Comparison of ENCODE assay signal across 10 cellular contexts in the genomic region with DNA sequence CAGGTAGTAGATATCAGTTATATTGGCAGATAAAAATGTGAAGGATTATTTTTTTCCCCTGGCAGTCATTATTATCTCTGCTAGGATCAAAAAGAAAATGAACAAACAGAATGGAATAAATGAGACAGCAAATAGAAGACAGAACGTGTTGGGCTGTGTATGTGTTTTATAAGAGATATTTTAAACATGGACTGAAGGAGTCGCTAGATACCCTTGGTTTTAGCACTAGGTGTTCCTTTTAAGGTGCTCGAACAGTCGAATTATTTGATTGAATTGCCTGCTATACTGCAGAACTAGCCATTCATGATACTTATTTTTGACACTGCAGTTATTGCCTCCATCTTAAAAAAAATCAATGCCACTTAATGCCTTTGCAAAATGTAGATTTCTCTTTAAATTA. TPM values are rescaled to one million over a fixed set of nuclear protein-coding genes. Genes with fewer than 3 reads are reported as not detected.
DNase-seq lines count a peak whose midpoint lies in the region; ATAC-seq, FAIRE-seq and TF ChIP-seq lines count a peak whose summit lies in the region.
"Had no signal": no experiment of that assay in that cellular context is flagged by ENCODE, and none has a peak within 500 bp of the region (broad histone marks: within the 10 kb centered on the region; RNA-seq: fewer than 3 reads in every experiment).

No MANE protein-coding gene starts in this region.

- no peak for ATAC-seq in HG02973 (IDR thresholded peaks at IDR 0.05; ENCODE audit: unreplicated experiment)
- ATAC-seq in GM19455 (IDR thresholded peaks at IDR 0.05; ENCODE audit: unreplicated experiment): no peak
- ATAC-seq: stimulated activated effector memory CD8-positive, alpha-beta T cell treated with anti-CD3 and anti-CD28 coated beads, Interleukin-12 subunit alpha, Interleukin-12 subunit beta, amount 100 ng/mL, for 72 hours had no signal

- peak; percentile 79 to 86 for TF ChIP-seq RAD21 in H1 (IDR thresholded peaks at IDR 0.05 in 1 of 2, conservative IDR thresholded peaks at IDR 0.05 in 1 of 2; ENCODE audit: low read depth in 2 of 2, low read length in 2 of 2)

- H3K9me3 ChIP-seq in H1 (ENCODE audit: insufficient read depth in 2 of 2, low read depth in 1 of 2, low read length in 1 of 2) (no peaks in the 10 kb centered on the region), small intestine (ENCODE audit: control insufficient read depth, low read depth) (no peaks in the 10 kb centered on the region)

- no peak overlapping the region for H3K4me2 ChIP-seq in H1 (ENCODE audit: insufficient read depth in 1 of 2, low read depth in 2 of 2, low read length in 2 of 2)

- H2AK5ac ChIP-seq in H1 (ENCODE audit: low read depth, low read length): no peak overlapping the region

- no peaks in the 10 kb centered on the region for H3K79me2 ChIP-seq in H1 (ENCODE audit: control insufficient read depth in 1 of 2, insufficient read depth in 2 of 2, low read length in 2 of 2)

- TF ChIP-seq EP300 in H1 (IDR thresholded peaks at IDR 0.05; ENCODE audit: borderline replicate concordance in 1 of 2, low read depth in 2 of 2, low read length in 2 of 2): no peak

- H3K4me3 ChIP-seq in AG10803 (ENCODE audit: low read length) (no peak overlapping the region), H1 (ENCODE audit: extremely low read depth in 1 of 4, insufficient read depth in 2 of 4, low read depth in 3 of 4, low read length in 4 of 4) (no peak overlapping the region), small intestine (ENCODE audit: low read depth in 1 of 2, low read length in 2 of 2) (no peak overlapping the region)

- H2BK20ac ChIP-seq in H1 (ENCODE audit: low read length): no peak overlapping the region

- peaks cover 0 to 3% of the 10 kb centered on the region in 2 experiments for H4K20me1 ChIP-seq in H1 (replicated peaks in 1 of 2; ENCODE audit: control insufficient read depth in 1 of 2, insufficient read depth in 2 of 2, low read length in 2 of 2)

- peaks cover 45% of the 10 kb centered on the region for H3K4me1 Mint-ChIP-seq in HFFc6 (ENCODE audit: low read depth)
- H3K4me1 Mint-ChIP-seq: stimulated activated effector memory CD8-positive, alpha-beta T cell treated with anti-CD3 and anti-CD28 coated beads, Interleukin-12 subunit alpha, Interleukin-12 subunit beta, amount 100 ng/mL, for 72 hours had no signal

- H3K36me3 Mint-ChIP-seq in HFFc6 (ENCODE audit: low read depth): peaks cover 35% of the 10 kb centered on the region
- H3K36me3 Mint-ChIP-seq: stimulated activated effector memory CD8-positive, alpha-beta T cell treated with anti-CD3 and anti-CD28 coated beads, Interleukin-12 subunit alpha, Interleukin-12 subunit beta, amount 100 ng/mL, for 72 hours had no signal

- no peak overlapping the region for H2BK120ac ChIP-seq in H1 (replicated peaks; ENCODE audit: low read depth, low read length)

- no peak overlapping the region for H3K56ac ChIP-seq in H1 (replicated peaks; ENCODE audit: insufficient read length, low read depth, low read length)

- H3K79me1 ChIP-seq in H1 (ENCODE audit: low read depth, low read length): no peaks in the 10 kb centered on the region; the same call in 1 of the 2 replicates

- TF ChIP-seq CTCF in AG10803 (conservative IDR thresholded peaks at IDR 0.05; ENCODE audit: low read length) (peak; percentile 23), HFFc6 (IDR thresholded peaks at IDR 0.05) (peak; percentile 35; the same call in 1 of the 2 replicates), H1 (IDR thresholded peaks at IDR 0.05; ENCODE audit: control extremely low read depth in 1 of 3, insufficient read depth in 1 of 3, low read depth in 1 of 3, low read length in 3 of 3) (peak in 2 of 3 experiments; percentile 36 to 59; a peak in 2 of 4 replicates)

- H3K9ac ChIP-seq in H1 (replicated peaks in 1 of 4; ENCODE audit: extremely low read depth in 1 of 4, low read depth in 3 of 4, low read length in 3 of 4): no peak overlapping the region

- no peak overlapping the region for H2BK12ac ChIP-seq in H1 (ENCODE audit: low read depth, low read length)

- CTCF ChIA-PET in H1 (lab: Charles Lee; ENCODE audit: partially characterized antibody): interaction anchor here (0.6 to 0.7 kb wide), 2 partner anchors 41 to 467 kb away, joined by 3 read pairs; no protein-coding TSS in a partner anchor

- no peak overlapping the region for H3K27ac ChIP-seq in H1 (ENCODE audit: low read depth, low read length)
- no peak overlapping the region for H3K27ac ChIP-seq in small intestine (ENCODE audit: low read depth in 1 of 2, low read length in 1 of 2)

- H3K36me3 ChIP-seq in H1 (ENCODE audit: control insufficient read depth in 2 of 4, insufficient read depth in 4 of 4, low read length in 3 of 4) (no peaks in the 10 kb centered on the region), small intestine (ENCODE audit: control insufficient read depth in 2 of 2, insufficient read depth in 2 of 2, low read length in 2 of 2) (no peaks in the 10 kb centered on the region)

- H3K18ac ChIP-seq in H1 (ENCODE audit: extremely low read depth, low read length): no peak overlapping the region

- H3K23me2 ChIP-seq in H1 (ENCODE audit: low read depth, low read length): peaks cover 33% of the 10 kb centered on the region

- no peak overlapping the region for H3K4me3 Mint-ChIP-seq in HFFc6
- H3K4me3 Mint-ChIP-seq: stimulated activated effector memory CD8-positive, alpha-beta T cell treated with anti-CD3 and anti-CD28 coated beads, Interleukin-12 subunit alpha, Interleukin-12 subunit beta, amount 100 ng/mL, for 72 hours had no signal

- 16% methylated on average over 4 of the region's 4 CpGs; no CpG with 5 or more reads in 1 of the 2 experiments for WGBS in H1 (ENCODE audit: extremely low coverage in 1 of 2, insufficient coverage in 1 of 2, insufficient read length in 1 of 2, insufficient replicate concordance in 2 of 2, low coverage in 1 of 2, low lambda C conversion rate in 2 of 2, missing lambda C conversion rate in 1 of 2), 2 experiments
- WGBS in small intestine, 3 donors: 11 to 18% (median 14%) methylated on average over 4 of the region's 4 CpGs

- POLR2A ChIA-PET in H1 (lab: Charles Lee; ENCODE audit: partially characterized antibody): no interaction called here

- no peak overlapping the region for H4K91ac ChIP-seq in H1 (replicated peaks; ENCODE audit: insufficient read length, low read length)

- TF ChIP-seq POLR2A in H1 (IDR thresholded peaks at IDR 0.05; ENCODE audit: control extremely low read depth in 1 of 2, low read depth in 2 of 2, low read length in 2 of 2): no peak

- H2BK15ac ChIP-seq in H1 (ENCODE audit: low read length): no peak overlapping the region

- FAIRE-seq in H1 (lab: Jason Lieb, UNC): peak; percentile 50
- FAIRE-seq in small intestine (lab: Jason Lieb, UNC): no peak

- H3K27ac Mint-ChIP-seq in HFFc6: no peak overlapping the region
- H3K27ac Mint-ChIP-seq: stimulated activated effector memory CD8-positive, alpha-beta T cell treated with anti-CD3 and anti-CD28 coated beads, Interleukin-12 subunit alpha, Interleukin-12 subunit beta, amount 100 ng/mL, for 72 hours had no signal

- no peak overlapping the region for H2BK5ac ChIP-seq in H1 (ENCODE audit: low read depth, low read length)

- H4K5ac ChIP-seq in H1 (ENCODE audit: insufficient read length, low read depth, low read length): no peak overlapping the region

- peak; percentile 12 for DNase-seq in AG10803 (ENCODE audit: low read depth)
- no peak for DNase-seq in HFFc6
- DNase-seq in NCI-H774 (lab: John Stamatoyannopoulos, UW): peak; percentile 10
- DNase-seq in H1 (ENCODE audit: low read depth in 1 of 2, low spot score in 2 of 2): no peak
- no peak for DNase-seq in small intestine
- DNase-seq in GM03348 (ENCODE audit: low spot score): no peak
- DNase-seq: cortex of kidney had no signal

- H3K14ac ChIP-seq in H1 (ENCODE audit: insufficient read length): no peak overlapping the region

- H3K4me1 ChIP-seq in H1 (replicated peaks in 1 of 4; ENCODE audit: control insufficient read depth in 3 of 4, insufficient read depth in 4 of 4, low read length in 3 of 4) (peaks cover 4 to 26% (median 11%) of the 10 kb centered on the region in 4 experiments; a peak in 6 of 7 replicates), small intestine (ENCODE audit: control insufficient read depth in 2 of 2, insufficient read depth in 1 of 2, low read depth in 1 of 2, low read length in 1 of 2) (no peaks in the 10 kb centered on the region)

- no peaks in the 10 kb centered on the region for H3K9me3 Mint-ChIP-seq in HFFc6

- H3K4ac ChIP-seq in H1 (replicated peaks; ENCODE audit: insufficient read length, low read depth, low read length): no peak overlapping the region

- H3K27me3 Mint-ChIP-seq in HFFc6 (ENCODE audit: insufficient read depth): 0 out of 2 replicates have a peak, but pooled peaks cover 1% of the 10 kb centered on the region

- H2AFZ ChIP-seq in H1 (ENCODE audit: low read length): no peak overlapping the region

- H3K23ac ChIP-seq in H1 (ENCODE audit: insufficient read length): no peak overlapping the region

- H4K8ac ChIP-seq in H1 (ENCODE audit: extremely low read depth, insufficient read depth, low read length): no peak overlapping the region

- H3K27me3 ChIP-seq in H1 (replicated peaks in 1 of 4; ENCODE audit: control insufficient read depth in 3 of 4, extremely low read depth in 1 of 4, insufficient read depth in 3 of 4, low read length in 3 of 4) (peaks cover 25 to 66% (median 55%) of the 10 kb centered on the region in 4 experiments), small intestine (ENCODE audit: control insufficient read depth in 2 of 2, insufficient read depth in 2 of 2, low read length in 2 of 2) (peaks cover 3 to 40% of the 10 kb centered on the region in 2 donors)

TF ChIP-seq in H1, 55 proteins besides CTCF, POLR2A, EP300 and RAD21 (continues in another document):
- TF ChIP-seq TAF1 (IDR thresholded peaks at IDR 0.05; ENCODE audit: low read depth, low read length) (no peak), RFX5 (IDR thresholded peaks at IDR 0.05; ENCODE audit: borderline replicate concordance, low read depth, low read length) (no peak), SAP30 (IDR thresholded peaks at IDR 0.05; ENCODE audit: insufficient read depth, insufficient replicate concordance, low read length) (no peak), CHD1 (IDR thresholded peaks at IDR 0.05; ENCODE audit: low read depth, low read length) (no peak), FOSL1 (IDR thresholded peaks at IDR 0.05; ENCODE audit: insufficient read depth, low read depth, low read length) (no peak), CHD2 (IDR thresholded peaks at IDR 0.05; ENCODE audit: low read length) (no peak)

RNA-seq across cellular contexts. Expression of a gene that starts 3.7 kb away (rescaled TPM):
- 10 to 100 TPM; 25.0 to 33.3 (median 28.3) TPM for total RNA-seq in HFFc6 (2021; fragmentation: NEBNext Ultra II Directional; extraction: Animal tissue kit (Norgen Biotek cat#: 25700))
- 1.3 and 2.2 TPM in 2 replicates for total RNA-seq in H1 (2021; fragmentation: NEBNext Ultra II Directional; extraction: Animal tissue kit (Norgen Biotek cat#: 25700))
- polyA plus RNA-seq in H1 (2011; rRNA removed) (1.0 and 1.8 TPM in 2 replicates), small intestine (under 1 TPM in 2 of 3 donors, not detected in 1; 0.27 to 0.54 TPM)
- 0.90 TPM for polyA plus RNA-seq in H1 (2011; cell fraction: cytosol; rRNA removed)
- polyA plus RNA-seq in H1 (2011; cell fraction: nucleus; rRNA removed): 3.0 TPM
- polyA plus RNA-seq in H1 (2012, experiment 1 of 2): 1.1 to 1.9 TPM (median 1.5 TPM) in 4 replicates
- polyA plus RNA-seq in H1 (2012, experiment 2 of 2): 0.09 TPM
- 6.1 TPM for polyA plus RNA-seq in H1 (2013, experiment 1 of 2)
- 5.4 TPM for polyA plus RNA-seq in H1 (2013, experiment 2 of 2)
- polyA minus RNA-seq in H1 (2011; rRNA and poly(A)+ RNA removed): 13.8 and 17.8 TPM in 2 replicates
- polyA minus RNA-seq in H1 (2011; cell fraction: cytosol; rRNA and poly(A)+ RNA removed): 3.2 TPM
- polyA minus RNA-seq in H1 (2011; cell fraction: nucleus; rRNA and poly(A)+ RNA removed): 27.4 TPM

Comparison
In these comparisons a context has a peak if more than half of its experiments do, and no peak if none do; other contexts are left out.
1. DNase-seq: peak in AG10803 (single experiment) and NCI-H774 (single experiment); none in HFFc6 (single experiment), H1 (0 of 2), small intestine (single experiment) and GM03348 (single experiment).
2. Peak in every context shown above with its lines, with median percentiles within 50 percentile points of each other: CTCF ChIP-seq.